9 cellular contexts compared by ENCODE assay signal in genomic region chr5:543755-544674, GRCh38. TPM values are rescaled to one million over a fixed set of nuclear protein-coding genes. Genes with fewer than 3 reads are reported as not detected.
DNase-seq lines count a peak whose midpoint lies in the region; ATAC-seq and TF ChIP-seq lines count a peak whose summit lies in the region.
"Had no signal": no experiment of that assay in that cellular context is flagged by ENCODE, and none has a peak within 500 bp of the region (broad histone marks: within the 10 kb centered on the region; RNA-seq: fewer than 3 reads in every experiment).

No MANE protein-coding gene starts in this region.

- H3K27me3 ChIP-seq in esophagus muscularis mucosa = peaks cover 0 to 84% (median 7%) of the 10 kb centered on the region in 4 donors

- H3K36me3 Mint-ChIP-seq in activated T-cell treated with anti-CD3 and anti-CD28 coated beads, Interleukin-2, amount 50 U/mL, for 4 hours (ENCODE audit: insufficient read depth) = no peaks in the 10 kb centered on the region
- no peaks in the 10 kb centered on the region for H3K36me3 Mint-ChIP-seq in natural killer cell

- H3K27me3 Mint-ChIP-seq in activated T-cell treated with anti-CD3 and anti-CD28 coated beads, Interleukin-2, amount 50 U/mL, for 4 hours (ENCODE audit: low read depth) = peaks cover 11% of the 10 kb centered on the region
- peaks cover 14 to 15% of the 10 kb centered on the region in 2 donors for H3K27me3 Mint-ChIP-seq in natural killer cell (ENCODE audit: low read depth in 2 of 2)

- no peaks in the 10 kb centered on the region for H3K9me3 ChIP-seq in esophagus muscularis mucosa

- H3K9me3 Mint-ChIP-seq in activated T-cell treated with anti-CD3 and anti-CD28 coated beads, Interleukin-2, amount 50 U/mL, for 4 hours = no peaks in the 10 kb centered on the region
- no peaks in the 10 kb centered on the region for H3K9me3 Mint-ChIP-seq in natural killer cell
- H3K9me3 Mint-ChIP-seq: nephron had no signal

- H3K36me3 ChIP-seq in esophagus muscularis mucosa = no peaks in the 10 kb centered on the region

- DNase-seq in GM12865 (ENCODE audit: low read depth) = peak; percentile 84
- peak; percentile 20 for DNase-seq in M059J (ENCODE audit: low read depth)
- no peak for DNase-seq in activated T-cell treated with anti-CD3 and anti-CD28 coated beads, Interleukin-2, amount 50 U/mL, for 4 hours
- DNase-seq in natural killer cell = no peak
- DNase-seq in esophagus muscularis mucosa (ENCODE audit: extremely low spot score) = no peak
- DNase-seq in NCI-H1694 (lab: John Stamatoyannopoulos, UW) = no peak
- DNase-seq in NCI-H2171 (lab: John Stamatoyannopoulos, UW) = no peak

- intact Hi-C loops in natural killer cell (cut with micrococcal nuclease) (no loop called here), esophagus muscularis mucosa (cut with DNase I) (no loop called here)

- TF ChIP-seq CTCF in GM12865 (IDR thresholded peaks at IDR 0.05; ENCODE audit: insufficient read depth, low read depth, low read length, missing control alignments) (no peak), natural killer cell (IDR thresholded peaks at IDR 0.05) (no peak), esophagus muscularis mucosa (IDR thresholded peaks at IDR 0.05) (no peak)

- no peaks in the 10 kb centered on the region for H3K4me1 ChIP-seq in esophagus muscularis mucosa

- peak overlapping the region; percentile 53 to 80 for H3K27ac Mint-ChIP-seq in natural killer cell
- H3K27ac Mint-ChIP-seq: nephron had no signal

- TF ChIP-seq EP300 in esophagus muscularis mucosa (IDR thresholded peaks at IDR 0.05) = no peak

- peaks cover 15% of the 10 kb centered on the region for H3K4me1 Mint-ChIP-seq in activated T-cell treated with anti-CD3 and anti-CD28 coated beads, Interleukin-2, amount 50 U/mL, for 4 hours (ENCODE audit: low read depth)
- H3K4me1 Mint-ChIP-seq in natural killer cell = peaks cover 7 to 32% of the 10 kb centered on the region in 2 donors

- peak overlapping the region; percentile 54 for H3K4me3 Mint-ChIP-seq in activated T-cell treated with anti-CD3 and anti-CD28 coated beads, Interleukin-2, amount 50 U/mL, for 4 hours
- peak overlapping the region; percentile 70 for H3K4me3 Mint-ChIP-seq in natural killer cell
- H3K4me3 Mint-ChIP-seq: nephron had no signal

- TF ChIP-seq POLR2A in esophagus muscularis mucosa (IDR thresholded peaks at IDR 0.05; ENCODE audit: low read depth) = no peak

- no peak overlapping the region for H3K27ac ChIP-seq in esophagus muscularis mucosa (replicated peaks in 1 of 4)

- no peak overlapping the region for H3K4me3 ChIP-seq in GM12865 (ENCODE audit: low read depth, low read length)
- H3K4me3 ChIP-seq in esophagus muscularis mucosa = no peak overlapping the region

- ATAC-seq in GM21737 (IDR thresholded peaks at IDR 0.05; ENCODE audit: unreplicated experiment) (peak; percentile 83), natural killer cell (peak; percentile 79 to 81 (median 80))
- ATAC-seq in activated T-cell treated with anti-CD3 and anti-CD28 coated beads, Interleukin-2, amount 50 U/mL, for 4 hours = peak; percentile 71 to 75

- 75% methylated on average over 28 of the region's 30 CpGs for WGBS in esophagus muscularis mucosa

RNA-seq across cellular contexts. Expression of gene SLC9A3, which starts 19.8 kb away (rescaled TPM):
- total RNA-seq in M059J (2014; rRNA removed; shearing (Covaris generic)) = 2.9 and 3.0 TPM in 2 replicates
- total RNA-seq in activated T-cell treated with anti-CD3 and anti-CD28 coated beads, Interleukin-2, amount 50 U/mL, for 4 hours = 1 to 10 TPM; 3.4 to 4.9 (median 3.5) TPM
- total RNA-seq in natural killer cell (1 to 10 TPM in 1 of 3 donors, under 1 TPM in 2; 0.61 to 1.1 (median 0.73) TPM), esophagus muscularis mucosa (1 to 10 TPM; 1.7 to 5.0 (median 2.8) TPM)

Comparison
In these comparisons a context has a peak if more than half of its experiments do, and no peak if none do; other contexts are left out.
1. DNase-seq: peak in GM12865 (single experiment) and M059J (single experiment); none in activated T-cell treated with anti-CD3 and anti-CD28 coated beads, Interleukin-2, amount 50 U/mL, for 4 hours (single experiment), natural killer cell (single experiment), esophagus muscularis mucosa (single experiment), NCI-H1694 (single experiment) and NCI-H2171 (single experiment).
2. Peak in every context shown above with its lines, with median percentiles within 50 percentile points of each other: ATAC-seq.